In the genomic region with DNA sequence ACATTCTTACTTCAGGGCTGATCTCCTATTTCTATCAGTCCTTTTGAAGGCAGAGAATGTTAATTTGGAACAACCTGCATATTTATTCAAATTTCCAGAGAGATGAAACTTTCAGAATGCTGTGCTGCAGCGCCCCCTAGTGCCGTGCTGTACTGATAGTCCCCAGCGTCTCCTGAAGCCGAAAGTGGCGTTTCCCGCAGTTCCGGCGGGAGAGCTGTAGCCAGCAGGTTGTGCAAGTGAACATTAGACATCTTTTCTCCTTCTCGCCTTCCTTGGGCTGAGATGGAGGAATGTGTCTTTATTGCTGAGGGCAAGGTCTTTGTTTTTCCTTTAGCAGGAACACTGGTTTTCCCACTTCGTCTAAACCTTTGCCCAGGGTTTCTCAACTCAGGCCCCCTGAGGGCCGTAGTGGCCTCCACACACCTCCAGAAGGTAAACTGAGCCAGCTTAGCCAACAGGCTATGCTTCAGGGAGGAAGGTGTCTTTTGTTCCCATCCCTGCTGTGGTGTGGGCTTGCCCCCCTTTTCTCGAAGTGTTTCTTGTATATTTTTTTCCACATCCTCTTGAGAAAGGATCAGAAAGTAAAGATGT, we compare ENCODE assay signal across 1 cellular context.
TF ChIP-seq lines count a peak whose summit lies in the region.

No MANE protein-coding gene starts in this region.

TF ChIP-seq in K562, 482 proteins besides CTCF, POLR2A, EP300 and RAD21 (continued from another document and continues in another):
- no peak for TF ChIP-seq TSHZ1 (CRISPR knock-in tag; IDR thresholded peaks at IDR 0.05)
- TF ChIP-seq UBTF (IDR thresholded peaks at IDR 0.05; ENCODE audit: borderline replicate concordance in 1 of 2, low read depth in 2 of 2, low read length in 2 of 2), result peak; percentile 24 to 79; a peak in 1 of 4 replicates
- TF ChIP-seq RBM17 (IDR thresholded peaks at IDR 0.05; ENCODE audit: borderline replicate concordance, low read depth, low read length), result no peak
- no peak for TF ChIP-seq TRIM24 (IDR thresholded peaks at IDR 0.05)
- TF ChIP-seq ZBTB11 (CRISPR knock-in tag; IDR thresholded peaks at IDR 0.05), result no peak
- no peak for TF ChIP-seq PHF20 (IDR thresholded peaks at IDR 0.05; ENCODE audit: partially characterized antibody)
- TF ChIP-seq ZNF311 (CRISPR knock-in tag; IDR thresholded peaks at IDR 0.05), result no peak
- no peak for TF ChIP-seq ZNF436 (CRISPR knock-in tag; IDR thresholded peaks at IDR 0.05)
- no peak for TF ChIP-seq CHAMP1 (IDR thresholded peaks at IDR 0.05)
- TF ChIP-seq KAT7 (CRISPR knock-in tag; IDR thresholded peaks at IDR 0.05; ENCODE audit: borderline replicate concordance), result 0 out of 2 replicates have a peak, but pooled peaks have one; percentile 29
- TF ChIP-seq, protein P1, sequence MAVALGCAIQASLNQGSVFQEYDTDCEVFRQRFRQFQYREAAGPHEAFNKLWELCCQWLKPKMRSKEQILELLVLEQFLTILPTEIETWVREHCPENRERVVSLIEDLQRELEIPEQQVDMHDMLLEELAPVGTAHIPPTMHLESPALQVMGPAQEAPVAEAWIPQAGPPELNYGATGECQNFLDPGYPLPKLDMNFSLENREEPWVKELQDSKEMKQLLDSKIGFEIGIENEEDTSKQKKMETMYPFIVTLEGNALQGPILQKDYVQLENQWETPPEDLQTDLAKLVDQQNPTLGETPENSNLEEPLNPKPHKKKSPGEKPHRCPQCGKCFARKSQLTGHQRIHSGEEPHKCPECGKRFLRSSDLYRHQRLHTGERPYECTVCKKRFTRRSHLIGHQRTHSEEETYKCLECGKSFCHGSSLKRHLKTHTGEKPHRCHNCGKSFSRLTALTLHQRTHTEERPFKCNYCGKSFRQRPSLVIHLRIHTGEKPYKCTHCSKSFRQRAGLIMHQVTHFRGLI (CRISPR knock-in tag; IDR thresholded peaks at IDR 0.05), result no peak
- TF ChIP-seq MECOM (CRISPR knock-in tag; IDR thresholded peaks at IDR 0.05), result no peak
- TF ChIP-seq ZNF395 (CRISPR knock-in tag; IDR thresholded peaks at IDR 0.05), result no peak
- no peak for TF ChIP-seq GTF3C2 (IDR thresholded peaks at IDR 0.05; ENCODE audit: borderline replicate concordance, extremely low read depth, insufficient read length)
- no peak for TF ChIP-seq NR2C1 (IDR thresholded peaks at IDR 0.05)
- no peak for TF ChIP-seq NR2C1 (tag; IDR thresholded peaks at IDR 0.05)
- TF ChIP-seq ZNF408 (CRISPR knock-in tag; IDR thresholded peaks at IDR 0.05; ENCODE audit: low read depth), result no peak
- TF ChIP-seq PTBP1 (IDR thresholded peaks at IDR 0.05; ENCODE audit: low read depth, low read length), result no peak
- TF ChIP-seq, protein P2, sequence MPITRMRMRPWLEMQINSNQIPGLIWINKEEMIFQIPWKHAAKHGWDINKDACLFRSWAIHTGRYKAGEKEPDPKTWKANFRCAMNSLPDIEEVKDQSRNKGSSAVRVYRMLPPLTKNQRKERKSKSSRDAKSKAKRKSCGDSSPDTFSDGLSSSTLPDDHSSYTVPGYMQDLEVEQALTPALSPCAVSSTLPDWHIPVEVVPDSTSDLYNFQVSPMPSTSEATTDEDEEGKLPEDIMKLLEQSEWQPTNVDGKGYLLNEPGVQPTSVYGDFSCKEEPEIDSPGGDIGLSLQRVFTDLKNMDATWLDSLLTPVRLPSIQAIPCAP (CRISPR knock-in tag; IDR thresholded peaks at IDR 0.05; ENCODE audit: borderline replicate concordance), result no peak
- no peak for TF ChIP-seq CHD4 (IDR thresholded peaks at IDR 0.05; ENCODE audit: insufficient read depth, insufficient replicate concordance, low read depth, low read length, poor library complexity, severe bottlenecking)
- no peak for TF ChIP-seq CAMTA2 (CRISPR knock-in tag; conservative IDR thresholded peaks at IDR 0.05)
- no peak for TF ChIP-seq KDM2B (CRISPR knock-in tag; IDR thresholded peaks at IDR 0.05)
- no peak for TF ChIP-seq HNRNPLL (IDR thresholded peaks at IDR 0.05; ENCODE audit: low read depth, low read length, poor library complexity, severe bottlenecking)
- TF ChIP-seq ZNF24 (IDR thresholded peaks at IDR 0.05), result no peak
- no peak for TF ChIP-seq ZNF143 (CRISPR knock-in tag; IDR thresholded peaks at IDR 0.05)
- TF ChIP-seq PCBP2 (IDR thresholded peaks at IDR 0.05; ENCODE audit: low read depth, low read length, poor library complexity, severe bottlenecking), result no peak
- TF ChIP-seq POLR3A (IDR thresholded peaks at IDR 0.05; ENCODE audit: borderline replicate concordance, extremely low read depth, insufficient read depth, insufficient read length), result no peak
- no peak for TF ChIP-seq MAFG (tag; conservative IDR thresholded peaks at IDR 0.05)
- no peak for TF ChIP-seq ZC3H8 (IDR thresholded peaks at IDR 0.05)
- TF ChIP-seq, protein P3, sequence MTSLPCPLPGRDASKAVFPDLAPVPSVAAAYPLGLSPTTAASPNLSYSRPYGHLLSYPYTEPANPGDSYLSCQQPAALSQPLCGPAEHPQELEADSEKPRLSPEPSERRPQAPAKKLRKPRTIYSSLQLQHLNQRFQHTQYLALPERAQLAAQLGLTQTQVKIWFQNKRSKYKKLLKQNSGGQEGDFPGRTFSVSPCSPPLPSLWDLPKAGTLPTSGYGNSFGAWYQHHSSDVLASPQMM (CRISPR knock-in tag; IDR thresholded peaks at IDR 0.05), result no peak
- no peak for TF ChIP-seq ZNF561 (CRISPR knock-in tag; conservative IDR thresholded peaks at IDR 0.05)
- TF ChIP-seq MIER1 (IDR thresholded peaks at IDR 0.05; ENCODE audit: low read depth), result no peak
- no peak for TF ChIP-seq ZNF124 (CRISPR knock-in tag; IDR thresholded peaks at IDR 0.05)
- no peak for TF ChIP-seq PCBP1 (IDR thresholded peaks at IDR 0.05; ENCODE audit: low read depth, low read length, poor library complexity, severe bottlenecking)
- TF ChIP-seq SMAD2 (IDR thresholded peaks at IDR 0.05; ENCODE audit: low read depth, low read length), result no peak
- no peak for TF ChIP-seq CREB3 (tag; conservative IDR thresholded peaks at IDR 0.05; ENCODE audit: low read depth)
- no peak for TF ChIP-seq MEF2D (tag; conservative IDR thresholded peaks at IDR 0.05; ENCODE audit: low read depth)
- no peak for TF ChIP-seq ZNF589 (CRISPR knock-in tag; IDR thresholded peaks at IDR 0.05; ENCODE audit: low read depth)
